In genomic region chr5:62046191-62046590, GRCh38 we compare ENCODE assay signal across 27 cellular contexts.
"Had no signal": no experiment of that assay in that cellular context is flagged by ENCODE, and none has a peak within 500 bp of the region (broad histone marks: within the 10 kb centered on the region; RNA-seq: fewer than 3 reads in every experiment).

No MANE protein-coding gene starts in this region.

- ATAC-seq: stimulated activated effector memory CD8-positive, alpha-beta T cell treated with anti-CD3 and anti-CD28 coated beads, Interleukin-12 subunit alpha, Interleukin-12 subunit beta, amount 100 ng/mL, for 72 hours; stimulated activated memory B cell treated with anti-CD40 and anti-IgM and Interleukin-4, amounts not matched to agents 10 μg/mL and 1 μg/mL and 100 μg/mL, for 72 hours; stimulated activated naive B cell treated with anti-CD40 and anti-IgM and Interleukin-4, amounts not matched to agents 10 μg/mL and 1 μg/mL and 100 μg/mL, for 72 hours; stimulated activated naive CD8-positive, alpha-beta T cell treated with anti-CD3 and anti-CD28 coated beads, Interleukin-15, amount 100 ng/mL, for 72 hours; stimulated activated naive CD8-positive, alpha-beta T cell treated with anti-CD3 and anti-CD28 coated beads, Interleukin-15, Interleukin-2, amounts not matched to agents 100 U/mL and 50 U/mL, for 24 hours; upper lobe of right lung had no signal

- H3K27ac ChIP-seq: stomach, suprapubic skin, testis, thoracic aorta, thyroid gland, tibial artery, tibial nerve, transverse colon, upper lobe of left lung, upper lobe of right lung, uterus, vagina had no signal

- H3K27me3 ChIP-seq: stomach, suprapubic skin, testis, thyroid gland, tibial artery, tibial nerve, transverse colon, upper lobe of left lung, upper lobe of right lung, uterus, vagina had no signal

- H3K36me3 ChIP-seq: stomach, suprapubic skin, thoracic aorta, thyroid gland, tibial artery, tibial nerve, transverse colon, upper lobe of left lung, upper lobe of right lung, uterus, vagina had no signal

- FAIRE-seq: urothelium cell line had no signal

- H3K4me1 ChIP-seq: stomach, suprapubic skin, testis, thyroid gland, tibial artery, tibial nerve, transverse colon, upper lobe of left lung, upper lobe of right lung, uterus, vagina had no signal

- DNase-seq: stimulated activated CD4-positive, alpha-beta T cell treated with anti-CD3 and anti-CD28 coated beads, Interleukin-2, amount 100 ng/mL, for 48 hours; stimulated activated CD4-positive, alpha-beta T cell treated with anti-CD3 and anti-CD28 coated beads, Interleukin-4, amount 100 ng/mL, for 1 hour; stimulated activated CD4-positive, alpha-beta T cell treated with anti-CD3 and anti-CD28 coated beads, Interleukin-4, amount 100 ng/mL, for 24 hours; stimulated activated CD4-positive, alpha-beta T cell treated with anti-CD3 and anti-CD28 coated beads, Interleukin-4, amount 100 ng/mL, for 4 hours; stimulated activated CD8-positive, alpha-beta memory T cell treated with anti-CD3 and anti-CD28 coated beads, Interleukin-4, amount 100 ng/mL, for 48 hours; stimulated activated naive B cell treated with anti-CD40 and anti-IgM and Interleukin-4, amounts not matched to agents 10 μg/mL and 1 μg/mL and 100 μg/mL, for 72 hours; stimulated activated naive CD4-positive, alpha-beta T cell; stimulated activated naive CD4-positive, alpha-beta T cell treated with Interleukin-2 at 50 U/mL for 16 hours; stimulated activated naive CD8-positive, alpha-beta T cell treated with anti-CD3 and anti-CD28 coated beads, Interleukin-15, amount 100 ng/mL, for 72 hours; stimulated activated naive CD8-positive, alpha-beta T cell treated with anti-CD3 and anti-CD28 coated beads, Interleukin-15, Interleukin-2, amounts not matched to agents 100 U/mL and 50 U/mL, for 24 hours; stomach; substantia nigra; testis; thyroid gland; tibial artery; transverse colon; trophoblast cell; upper lobe of left lung; upper lobe of right lung; uterus had no signal

- H3K4me3 ChIP-seq: stomach, suprapubic skin, testis, thoracic aorta, thyroid gland, tibial artery, tibial nerve, transverse colon, upper lobe of left lung, upper lobe of right lung, uterus, vagina had no signal

- H3K9me3 ChIP-seq: suprapubic skin, testis, thoracic aorta, thyroid gland, tibial artery, transverse colon, upper lobe of left lung, upper lobe of right lung, uterus, vagina had no signal
